8 cellular contexts compared by ENCODE assay signal in the genomic region with DNA sequence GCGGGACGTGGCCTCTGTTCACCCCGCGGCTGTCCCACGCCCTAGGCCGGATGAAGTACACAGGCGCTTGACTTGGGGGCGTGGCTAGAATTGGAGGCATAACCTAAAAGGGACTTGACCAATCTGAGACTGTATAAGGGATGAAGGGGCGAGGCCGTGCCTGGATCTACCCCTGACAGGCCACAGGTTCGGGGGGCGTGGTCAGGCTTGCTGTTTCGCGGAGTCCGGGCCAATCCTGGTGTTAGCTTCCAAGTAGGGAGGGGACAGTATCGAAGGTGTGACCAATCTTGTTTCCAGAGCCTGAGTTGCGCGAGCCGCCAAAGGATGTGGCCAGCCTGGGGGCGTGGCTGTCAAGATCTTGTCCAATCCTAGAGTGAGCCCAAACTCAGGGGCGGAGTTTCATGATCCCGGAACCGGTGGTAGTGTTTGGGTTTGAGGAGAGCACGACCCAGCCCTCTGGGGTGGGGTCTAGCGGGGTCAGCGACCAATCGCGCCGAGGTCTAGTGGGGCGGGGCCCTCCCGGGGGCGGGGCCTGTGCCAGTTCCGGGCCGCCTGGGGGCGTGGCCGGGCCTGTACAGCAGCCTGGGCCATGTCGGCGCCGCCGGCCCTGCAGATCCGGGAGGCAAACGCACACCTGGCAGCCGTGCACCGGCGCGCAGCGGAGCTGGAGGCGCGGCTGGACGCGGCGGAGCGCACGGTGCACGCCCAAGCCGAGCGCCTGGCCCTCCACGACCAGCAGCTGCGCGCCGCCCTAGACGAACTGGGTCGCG. TPM values are rescaled to one million over a fixed set of nuclear protein-coding genes. Genes with fewer than 3 reads are reported as not detected.
DNase-seq lines count a peak whose midpoint lies in the region; ATAC-seq, FAIRE-seq and TF ChIP-seq lines count a peak whose summit lies in the region.

A gene with protein sequence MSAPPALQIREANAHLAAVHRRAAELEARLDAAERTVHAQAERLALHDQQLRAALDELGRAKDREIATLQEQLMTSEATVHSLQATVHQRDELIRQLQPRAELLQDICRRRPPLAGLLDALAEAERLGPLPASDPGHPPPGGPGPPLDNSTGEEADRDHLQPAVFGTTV (plus strand): TSS at position 571 of the 770 bp plus-strand sequence. CDS start 19 bp downstream, at position 590.

- peak; percentile 94 for FAIRE-seq in small intestine (lab: Jason Lieb, UNC)

- TF ChIP-seq CTCF in WI38 (IDR thresholded peaks at IDR 0.05; ENCODE audit: low read depth, low read length) (no peak), cardiac fibroblast (IDR thresholded peaks at IDR 0.05; ENCODE audit: low read depth, low read length) (no peak)

- H3K4me3 ChIP-seq in WI38 (ENCODE audit: low read depth, low read length) (peak within 1 kb of the TSS; percentile 100), cardiac fibroblast (replicated peaks in 1 of 2; ENCODE audit: low read depth in 2 of 2, low read length in 2 of 2) (peak within 1 kb of the TSS; percentile 80 to 100), small intestine (ENCODE audit: low read depth in 1 of 2, low read length in 2 of 2) (peak within 1 kb of the TSS; percentile 75 to 91)

- no peaks in the 10 kb centered on the region for H3K27me3 ChIP-seq in small intestine (ENCODE audit: control insufficient read depth in 2 of 2, insufficient read depth in 2 of 2, low read length in 2 of 2)

- H3K4me1 ChIP-seq in small intestine (ENCODE audit: control insufficient read depth in 2 of 2, insufficient read depth in 1 of 2, low read depth in 1 of 2, low read length in 1 of 2) = peaks cover 0 to 3% of the 10 kb centered on the region in 2 donors

- peaks cover 4 to 8% of the 10 kb centered on the region in 2 donors for H3K36me3 ChIP-seq in small intestine (ENCODE audit: control insufficient read depth in 2 of 2, insufficient read depth in 2 of 2, low read length in 2 of 2)

- no peaks in the 10 kb centered on the region for H3K9me3 ChIP-seq in small intestine (ENCODE audit: control insufficient read depth, low read depth)

- ATAC-seq in GM18909 (IDR thresholded peaks at IDR 0.05; ENCODE audit: poor library complexity, unreplicated experiment) (peak; percentile 81), HG03159 (IDR thresholded peaks at IDR 0.05; ENCODE audit: unreplicated experiment) (peak; percentile 76)

- peak within 1 kb of the TSS; percentile 69 to 92 for H3K27ac ChIP-seq in small intestine (ENCODE audit: low read depth in 1 of 2, low read length in 1 of 2)

- DNase-seq in AG08395 (ENCODE audit: low spot score) = peak; percentile 99
- peak; percentile 99 for DNase-seq in NCI-H2227 (lab: John Stamatoyannopoulos, UW; ENCODE audit: unreplicated experiment)
- DNase-seq in cardiac fibroblast (ENCODE audit: low read depth in 2 of 2) = peak; percentile 100
- DNase-seq in iPS-NIHi7 (ENCODE audit: extremely low spot score) = peak; percentile 99
- peak; percentile 100 for DNase-seq in small intestine

- 0 to 1% (median 0%) methylated on average over 58 to 64 of the region's 64 CpGs for WGBS in small intestine, 3 donors

RNA-seq across cellular contexts. Expression of the gene that starts here (rescaled TPM):
- 1 to 10 TPM; 1.1 to 3.3 (median 2.2) TPM for polyA plus RNA-seq in small intestine

Comparison
In these comparisons a context has a peak if more than half of its experiments do, and no peak if none do; other contexts are left out.
1. Peak in every context shown above with its lines: DNase-seq, ATAC-seq, H3K4me3 ChIP-seq and H3K27ac ChIP-seq.